ENCODE assay signal across 6 cellular contexts in the genomic region with DNA sequence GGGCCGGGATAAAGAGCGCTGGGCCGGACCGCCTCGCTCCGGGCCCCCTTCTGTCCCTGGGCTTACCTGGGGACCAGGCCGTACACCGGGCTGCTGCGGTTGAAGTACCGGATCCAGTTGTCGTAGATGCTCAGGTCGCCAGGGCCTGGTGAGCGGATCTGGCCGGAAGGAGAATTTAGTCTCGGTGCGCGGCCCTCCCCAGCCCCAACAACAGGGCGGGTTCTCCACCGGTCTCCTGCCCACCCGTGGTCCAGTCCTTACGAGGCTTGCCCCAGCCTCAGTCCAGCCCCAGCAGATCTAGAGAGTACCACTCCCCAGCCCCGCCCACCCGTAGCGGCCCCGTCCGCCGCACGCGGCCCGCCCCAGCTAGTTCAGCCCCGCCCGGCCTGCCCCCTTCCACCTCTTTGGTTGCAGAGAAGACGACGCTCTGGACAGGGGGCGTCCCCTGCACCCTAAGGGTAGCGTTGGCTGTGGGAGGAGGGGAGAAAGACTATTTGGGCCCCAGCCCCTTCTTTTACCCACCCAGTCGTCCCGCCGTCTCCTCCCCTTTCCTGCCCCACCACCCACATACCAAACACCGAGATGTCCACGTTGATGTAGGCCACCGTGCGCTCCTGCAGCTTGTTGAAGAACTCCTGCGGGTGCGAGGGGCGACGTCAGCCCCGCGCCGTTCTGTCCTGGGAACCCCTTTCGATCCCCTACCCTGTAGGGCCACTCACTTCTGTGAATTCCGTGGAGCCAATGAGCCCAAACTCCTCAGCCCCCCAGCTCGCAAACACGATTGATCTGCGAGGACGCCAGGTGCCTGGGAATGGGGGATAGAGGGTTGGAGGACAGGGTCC. TPM values are rescaled to one million over a fixed set of nuclear protein-coding genes. Genes with fewer than 3 reads are reported as not detected.
DNase-seq lines count a peak whose midpoint lies in the region; ATAC-seq and TF ChIP-seq lines count a peak whose summit lies in the region.

No MANE protein-coding gene starts in this region.

- no peak for TF ChIP-seq POLR2A in testis (IDR thresholded peaks at IDR 0.05)

- no peak overlapping the region for H3K4me2 ChIP-seq in SK-N-SH

- H3K36me3 Mint-ChIP-seq in activated T-cell treated with anti-CD3 and anti-CD28 coated beads, Interleukin-2, amount 50 U/mL, for 4 hours (ENCODE audit: insufficient read depth) = peaks cover 4% of the 10 kb centered on the region

- H3K36me3 ChIP-seq in testis (ENCODE audit: low read depth, missing control alignments) = no peaks in the 10 kb centered on the region
- H3K36me3 ChIP-seq in SK-N-SH (replicated peaks in 1 of 2; ENCODE audit: control insufficient read depth in 1 of 2, insufficient read depth in 2 of 2, low read length in 1 of 2) = peaks cover 8 to 13% of the 10 kb centered on the region in 2 experiments

- H3K79me2 ChIP-seq in SK-N-SH (ENCODE audit: insufficient read depth) = peaks cover 16% of the 10 kb centered on the region

- H3K9me3 ChIP-seq in testis = no peaks in the 10 kb centered on the region
- H3K9me3 ChIP-seq in SK-N-SH = no peaks in the 10 kb centered on the region

- POLR2A ChIA-PET in SK-N-SH (lab: Yijun Ruan, JAX) = no interaction called here

- H3K27me3 ChIP-seq in testis (no peaks in the 10 kb centered on the region), SK-N-SH (ENCODE audit: insufficient read depth) (no peaks in the 10 kb centered on the region)

- no peak for TF ChIP-seq CTCF in testis (IDR thresholded peaks at IDR 0.05)
- no peak for TF ChIP-seq CTCF in SK-N-SH (IDR thresholded peaks at IDR 0.05)

- no peak overlapping the region for H2AFZ ChIP-seq in SK-N-SH (ENCODE audit: low read depth)

- no peak for TF ChIP-seq RAD21 in SK-N-SH (IDR thresholded peaks at IDR 0.05; ENCODE audit: low read length)

- no peaks in the 10 kb centered on the region for H4K20me1 ChIP-seq in SK-N-SH (ENCODE audit: insufficient read depth)

- no peaks in the 10 kb centered on the region for H3K27me3 Mint-ChIP-seq in activated T-cell treated with anti-CD3 and anti-CD28 coated beads, Interleukin-2, amount 50 U/mL, for 4 hours (ENCODE audit: low read depth)

- H3K4me3 Mint-ChIP-seq in activated T-cell treated with anti-CD3 and anti-CD28 coated beads, Interleukin-2, amount 50 U/mL, for 4 hours = peak overlapping the region; percentile 79

- H3K27ac ChIP-seq in testis (no peak overlapping the region), SK-N-SH (ENCODE audit: low read depth in 2 of 2, low read length in 1 of 2) (no peak overlapping the region)

- 19% methylated on average over 35 to 56 of the region's 56 CpGs for WGBS in testis, 2 donors
- 98% methylated on average over 46 of the region's 56 CpGs for WGBS in SK-N-SH (ENCODE audit: low lambda C conversion rate)

- H3K9me3 Mint-ChIP-seq in activated T-cell treated with anti-CD3 and anti-CD28 coated beads, Interleukin-2, amount 50 U/mL, for 4 hours = no peaks in the 10 kb centered on the region

- CTCF ChIA-PET in SK-N-SH (lab: Yijun Ruan, JAX) = interaction anchor here (3.0 kb wide), 1 partner anchor 34 kb away, joined by 8 read pairs; a partner anchor contains a TSS

- peak overlapping the region; percentile 37 to 57 for H3K4me3 ChIP-seq in testis
- no peak overlapping the region for H3K4me3 ChIP-seq in SK-N-SH (ENCODE audit: low read depth in 2 of 2, low read length in 1 of 2)

- DNase-seq in activated T-cell treated with anti-CD3 and anti-CD28 coated beads, Interleukin-2, amount 50 U/mL, for 4 hours = no peak
- DNase-seq in hepatic stellate cell (ENCODE audit: low spot score) (peak; percentile 36), testis (peak; percentile 37), SK-N-SH (no peak), kidney tubule cell (ENCODE audit: low spot score) (no peak)

- H3K4me1 Mint-ChIP-seq in activated T-cell treated with anti-CD3 and anti-CD28 coated beads, Interleukin-2, amount 50 U/mL, for 4 hours (ENCODE audit: low read depth) = peaks cover 20% of the 10 kb centered on the region

- H3F3A ChIP-seq in SK-N-SH (replicated peaks; ENCODE audit: insufficient read depth) = no peaks in the 10 kb centered on the region

- H3K4me1 ChIP-seq in testis = peaks cover 6% of the 10 kb centered on the region
- H3K4me1 ChIP-seq in SK-N-SH (ENCODE audit: control insufficient read depth in 1 of 2, insufficient read depth in 2 of 2, low read depth in 1 of 2, low read length in 1 of 2) = peaks cover 0 to 1% of the 10 kb centered on the region in 2 experiments; a peak in 2 of 4 replicates

- peak; percentile 66 to 74 for ATAC-seq in activated T-cell treated with anti-CD3 and anti-CD28 coated beads, Interleukin-2, amount 50 U/mL, for 4 hours
- no peak for ATAC-seq in HG03025 (IDR thresholded peaks at IDR 0.05; ENCODE audit: low FRiP score, unreplicated experiment)

- intact Hi-C loops in testis (cut with DNase I; ENCODE audit: low total_unique reads) = no loop called here

- TF ChIP-seq EP300 in SK-N-SH (IDR thresholded peaks at IDR 0.05; ENCODE audit: borderline replicate concordance in 1 of 2, low read depth in 1 of 2, low read length in 1 of 2) = no peak

- H3K9me2 ChIP-seq in SK-N-SH = no peaks in the 10 kb centered on the region

- H3K9ac ChIP-seq in SK-N-SH = no peak overlapping the region

TF ChIP-seq in SK-N-SH, 30 proteins besides CTCF, POLR2A, EP300 and RAD21 (continues in another document):
- TF ChIP-seq EZH2phosphoT487 (IDR thresholded peaks at IDR 0.05; ENCODE audit: borderline replicate concordance, low read depth) (no peak), FOXJ3 (CRISPR knock-in tag; IDR thresholded peaks at IDR 0.05) (no peak), GATA2 (CRISPR knock-in tag; IDR thresholded peaks at IDR 0.05) (no peak), YY1 (IDR thresholded peaks at IDR 0.05; ENCODE audit: low read depth) (no peak), FOSL2 (IDR thresholded peaks at IDR 0.05; ENCODE audit: borderline replicate concordance, low read depth) (no peak), POLR2AphosphoS5 (IDR thresholded peaks at IDR 0.05; ENCODE audit: low read depth, low read length) (no peak), RFX5 (IDR thresholded peaks at IDR 0.05; ENCODE audit: low read length) (no peak), SIN3A (IDR thresholded peaks at IDR 0.05; ENCODE audit: borderline replicate concordance, low read depth, low read length) (no peak), FOXM1 (IDR thresholded peaks at IDR 0.05; ENCODE audit: low read depth) (no peak), TEAD4 (IDR thresholded peaks at IDR 0.05; ENCODE audit: borderline replicate concordance, insufficient read depth) (no peak), GABPA (IDR thresholded peaks at IDR 0.05; ENCODE audit: low read depth) (no peak)
- TF ChIP-seq, protein P1, sequence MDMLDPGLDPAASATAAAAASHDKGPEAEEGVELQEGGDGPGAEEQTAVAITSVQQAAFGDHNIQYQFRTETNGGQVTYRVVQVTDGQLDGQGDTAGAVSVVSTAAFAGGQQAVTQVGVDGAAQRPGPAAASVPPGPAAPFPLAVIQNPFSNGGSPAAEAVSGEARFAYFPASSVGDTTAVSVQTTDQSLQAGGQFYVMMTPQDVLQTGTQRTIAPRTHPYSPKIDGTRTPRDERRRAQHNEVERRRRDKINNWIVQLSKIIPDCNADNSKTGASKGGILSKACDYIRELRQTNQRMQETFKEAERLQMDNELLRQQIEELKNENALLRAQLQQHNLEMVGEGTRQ (IDR thresholded peaks at IDR 0.05; ENCODE audit: borderline replicate concordance, low read depth, low read length) = no peak

RNA-seq across cellular contexts. Expression of a gene that starts 6.8 kb away (rescaled TPM):
- total RNA-seq in activated T-cell treated with anti-CD3 and anti-CD28 coated beads, Interleukin-2, amount 50 U/mL, for 4 hours = 10 to 100 TPM; 12.5 to 19.1 (median 15.2) TPM
- 10 to 100 TPM; 40.5 to 41.0 TPM for total RNA-seq in testis
- polyA plus RNA-seq in testis (ENCODE audit: insufficient read depth, low read depth, low replicate concordance) (63.5 TPM), SK-N-SH (2012; rRNA removed) (13.1 and 22.5 TPM in 2 replicates)
- 12.8 and 17.6 TPM in 2 replicates for polyA plus RNA-seq in SK-N-SH (2012; cell fraction: cytosol; rRNA removed)
- 14.0 and 30.2 TPM in 2 replicates for polyA plus RNA-seq in SK-N-SH (2012; cell fraction: nucleus; rRNA removed)

RNA-seq across cellular contexts. Expression of a gene that starts 10.6 kb away (rescaled TPM):
- total RNA-seq in activated T-cell treated with anti-CD3 and anti-CD28 coated beads, Interleukin-2, amount 50 U/mL, for 4 hours = 1 to 10 TPM; 5.4 to 8.2 (median 7.7) TPM
- 10 to 100 TPM; 16.5 to 18.1 TPM for total RNA-seq in testis
- 16.0 TPM for polyA plus RNA-seq in testis (ENCODE audit: insufficient read depth, low read depth, low replicate concordance)
- not detected in 2 replicates for polyA plus RNA-seq in SK-N-SH (2012; rRNA removed)
- not detected in 2 replicates for polyA plus RNA-seq in SK-N-SH (2012; cell fraction: cytosol; rRNA removed)
- polyA plus RNA-seq in SK-N-SH (2012; cell fraction: nucleus; rRNA removed) = 0.02 and 0.04 TPM in 2 replicates

RNA-seq across cellular contexts. Expression of a gene that starts 20.6 kb away (rescaled TPM):
- 10 to 100 TPM; 11.5 to 13.5 (median 12.5) TPM for total RNA-seq in activated T-cell treated with anti-CD3 and anti-CD28 coated beads, Interleukin-2, amount 50 U/mL, for 4 hours
- 10 to 100 TPM; 17.0 to 22.5 TPM for total RNA-seq in testis
- 15.6 TPM for polyA plus RNA-seq in testis (ENCODE audit: insufficient read depth, low read depth, low replicate concordance)
- 9.0 and 17.2 TPM in 2 replicates for polyA plus RNA-seq in SK-N-SH (2012; rRNA removed)
- polyA plus RNA-seq in SK-N-SH (2012; cell fraction: cytosol; rRNA removed) = 9.4 and 11.4 TPM in 2 replicates
- polyA plus RNA-seq in SK-N-SH (2012; cell fraction: nucleus; rRNA removed) = 13.5 and 15.0 TPM in 2 replicates

RNA-seq across cellular contexts. Expression of a gene that starts 33.8 kb away (rescaled TPM):
- total RNA-seq in activated T-cell treated with anti-CD3 and anti-CD28 coated beads, Interleukin-2, amount 50 U/mL, for 4 hours = 100 to 1,000 TPM in 2 of 3 donors, 10 to 100 TPM in 1; 84.9 to 104 (median 104) TPM
- total RNA-seq in testis = 100 to 1,000 TPM; 127 to 154 TPM
- polyA plus RNA-seq in testis (ENCODE audit: insufficient read depth, low read depth, low replicate concordance) = 235 TPM
- 252 and 278 TPM in 2 replicates for polyA plus RNA-seq in SK-N-SH (2012; rRNA removed)
- 159 and 201 TPM in 2 replicates for polyA plus RNA-seq in SK-N-SH (2012; cell fraction: cytosol; rRNA removed)
- 94.3 and 99.8 TPM in 2 replicates for polyA plus RNA-seq in SK-N-SH (2012; cell fraction: nucleus; rRNA removed)

RNA-seq across cellular contexts. Expression of a gene that starts 36.0 kb away (rescaled TPM):
- total RNA-seq in activated T-cell treated with anti-CD3 and anti-CD28 coated beads, Interleukin-2, amount 50 U/mL, for 4 hours = 10 to 100 TPM; 26.4 to 37.1 (median 35.1) TPM
- total RNA-seq in testis = 10 to 100 TPM; 28.5 to 50.9 TPM
- polyA plus RNA-seq in testis (ENCODE audit: insufficient read depth, low read depth, low replicate concordance) = 93.3 TPM
- 13.1 and 16.3 TPM in 2 replicates for polyA plus RNA-seq in SK-N-SH (2012; rRNA removed)
- 11.4 and 12.7 TPM in 2 replicates for polyA plus RNA-seq in SK-N-SH (2012; cell fraction: cytosol; rRNA removed)
- 19.1 and 21.6 TPM in 2 replicates for polyA plus RNA-seq in SK-N-SH (2012; cell fraction: nucleus; rRNA removed)

Comparison
In these comparisons a context has a peak if more than half of its experiments do, and no peak if none do; other contexts are left out.
1. DNase-seq: peak in hepatic stellate cell (single experiment) and testis (single experiment); none in activated T-cell treated with anti-CD3 and anti-CD28 coated beads, Interleukin-2, amount 50 U/mL, for 4 hours (single experiment), SK-N-SH (single experiment) and kidney tubule cell (single experiment).
2. H3K4me3 ChIP-seq: peak in testis (2 of 2); none in SK-N-SH (0 of 2).